22 cellular contexts compared by ENCODE assay signal in genomic region chr13:102280366-102280765, GRCh38.
"Had no signal": no experiment of that assay in that cellular context is flagged by ENCODE, and none has a peak within 500 bp of the region (broad histone marks: within the 10 kb centered on the region; RNA-seq: fewer than 3 reads in every experiment).

No MANE protein-coding gene starts in this region.

- ATAC-seq: esophagus mucosa; gastrocnemius medialis; left lung; mucosa of descending colon; natural killer cell treated with Interleukin-12 subunit alpha and Interleukin-12 subunit beta and Interleukin-15 and Interleukin-18, amount 100 ng/mL, for 72 hours; right cardiac atrium; stimulated activated effector memory CD8-positive, alpha-beta T cell treated with anti-CD3 and anti-CD28 coated beads, Interleukin-12 subunit alpha, Interleukin-12 subunit beta, amount 100 ng/mL, for 72 hours had no signal

- DNase-seq: dorsolateral prefrontal cortex; effector CD4-positive, alpha-beta T cell; foreskin fibroblast; gastrocnemius medialis; head of caudate nucleus; kidney; left lung; mesenchymal stem cell; mucosa of descending colon; naive B cell; nucleus accumbens; right cardiac atrium; sigmoid colon; stimulated activated CD4-positive, alpha-beta T cell treated with anti-CD3 and anti-CD28 coated beads, Interleukin-2, amount 100 ng/mL, for 24 hours; stimulated activated CD4-positive, alpha-beta T cell treated with anti-CD3 and anti-CD28 coated beads, Interleukin-4, amount 100 ng/mL, for 24 hours; stimulated activated naive CD4-positive, alpha-beta T cell treated with Interleukin-2 at 50 U/mL for 16 hours; stomach; thyroid gland; trophoblast cell had no signal
